Comparison of ENCODE assay signal across 11 cellular contexts in the genomic region with DNA sequence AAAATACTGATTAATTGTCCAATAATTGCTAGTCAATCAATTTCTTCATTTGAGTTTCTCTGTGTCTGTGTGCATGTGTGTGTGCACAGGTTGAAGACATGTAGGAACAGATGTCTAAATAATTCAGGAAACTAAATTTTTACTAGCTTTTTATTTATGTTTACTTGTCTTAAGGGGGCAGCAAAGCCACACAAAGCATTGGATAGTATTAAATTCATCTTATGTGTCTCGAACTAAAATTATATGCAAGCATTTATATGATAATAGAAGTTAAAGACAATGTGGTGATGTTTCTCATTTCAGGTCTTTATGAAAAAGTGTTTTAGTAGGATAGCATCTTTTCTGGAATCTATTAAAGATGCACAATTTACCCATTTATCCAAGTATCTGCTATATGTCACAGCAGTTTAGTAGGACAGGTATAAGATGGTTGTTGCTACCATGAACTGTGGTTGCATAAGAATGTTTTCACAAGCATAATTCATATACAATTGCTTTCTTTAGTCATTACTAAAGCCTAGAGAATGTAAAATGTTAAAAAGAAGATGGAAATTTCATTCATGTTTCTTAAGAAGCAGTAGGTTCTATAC.
DNase-seq lines count a peak whose midpoint lies in the region; TF ChIP-seq lines count a peak whose summit lies in the region.
"Had no signal": no experiment of that assay in that cellular context is flagged by ENCODE, and none has a peak within 500 bp of the region (broad histone marks: within the 10 kb centered on the region; RNA-seq: fewer than 3 reads in every experiment).

No MANE protein-coding gene starts in this region.

- H3K27me3 Mint-ChIP-seq in endothelial cell (ENCODE audit: unreplicated experiment) = no peaks in the 10 kb centered on the region

- no peak overlapping the region for H2AFZ ChIP-seq in smooth muscle cell (ENCODE audit: low read depth)

- H3K9me3 ChIP-seq in smooth muscle cell (replicated peaks; ENCODE audit: low read depth) (no peaks in the 10 kb centered on the region), tibial nerve (no peaks in the 10 kb centered on the region)
- H3K9me3 ChIP-seq: SJSA1 had no signal

- no peaks in the 10 kb centered on the region for H3K9me3 Mint-ChIP-seq in endothelial cell (ENCODE audit: unreplicated experiment)

- no peaks in the 10 kb centered on the region for H3K4me1 Mint-ChIP-seq in endothelial cell (ENCODE audit: unreplicated experiment)

- no peaks in the 10 kb centered on the region for H3K36me3 Mint-ChIP-seq in endothelial cell (ENCODE audit: low read depth, unreplicated experiment)

- no peak for TF ChIP-seq EP300 in tibial nerve (IDR thresholded peaks at IDR 0.05)

- H3K4me3 ChIP-seq in smooth muscle cell (no peak overlapping the region), tibial nerve (no peak overlapping the region)
- H3K4me3 ChIP-seq: SJSA1 had no signal

- H3F3A ChIP-seq in smooth muscle cell (ENCODE audit: low read depth) = no peaks in the 10 kb centered on the region

- peak; percentile 49 for TF ChIP-seq CTCF in smooth muscle cell (IDR thresholded peaks at IDR 0.05; ENCODE audit: borderline replicate concordance, insufficient read depth, poor library complexity, severe bottlenecking)
- TF ChIP-seq CTCF in tibial nerve (IDR thresholded peaks at IDR 0.05) = peak in 2 of 5 experiments; percentile 10 to 23
- TF ChIP-seq CTCF in endothelial cell (IDR thresholded peaks at IDR 0.05; ENCODE audit: unreplicated experiment) = no peak

- no peak overlapping the region for H3K9ac ChIP-seq in smooth muscle cell (ENCODE audit: low read depth)

- no peak overlapping the region for H3K27ac ChIP-seq in smooth muscle cell (ENCODE audit: low read depth)
- H3K27ac ChIP-seq in tibial nerve = no peak overlapping the region
- H3K27ac ChIP-seq: SJSA1 had no signal

- no peak overlapping the region for H3K27ac Mint-ChIP-seq in endothelial cell (ENCODE audit: unreplicated experiment)
- H3K27ac Mint-ChIP-seq: activated T-helper 2 cell treated with anti-CD3 and anti-CD28 coated beads, Interferon-gamma antibody, Interleukin-2, Interleukin-4, amounts not matched to agents 10 μg/mL and 5 μg/mL and 100 μg/mL, durations not matched to agents 14 hours and 24 hours and 36 hours had no signal

- DNase-seq in NCI-H2227 (lab: John Stamatoyannopoulos, UW; ENCODE audit: unreplicated experiment) = peak; percentile 0
- DNase-seq in NCI-H2227 treated with DMSO at 0.1 percent for 48 hours (lab: John Stamatoyannopoulos, UW) = no peak
- DNase-seq in OCI-M1 (lab: John Stamatoyannopoulos, UW) = peak; percentile 79
- peak; percentile 2 to 12 for DNase-seq in erythroblast (lab: John Stamatoyannopoulos, UW)
- DNase-seq in smooth muscle cell (lab: John Stamatoyannopoulos, UW; ENCODE audit: unreplicated experiment) = no peak
- DNase-seq in activated CD4-positive, alpha-beta T cell treated with anti-CD3 and anti-CD28 coated beads, Interleukin-2, amount 50 U/mL, for 1 hour = no peak
- no peak for DNase-seq in tibial nerve (ENCODE audit: low spot score in 2 of 2)
- DNase-seq in endothelial cell (ENCODE audit: low spot score) = no peak
- DNase-seq: stimulated activated CD4-positive, alpha-beta T cell treated with anti-CD3 and anti-CD28 coated beads, Interleukin-12 subunit alpha, Interleukin-12 subunit beta, amount 100 ng/mL, for 4 hours had no signal

- no peaks in the 10 kb centered on the region for H3K4me1 ChIP-seq in smooth muscle cell (ENCODE audit: low read depth)
- H3K4me1 ChIP-seq in tibial nerve = no peaks in the 10 kb centered on the region
- H3K4me1 ChIP-seq: SJSA1 had no signal

- no peak for TF ChIP-seq POLR2A in erythroblast (IDR thresholded peaks at IDR 0.05; ENCODE audit: low read length)
- no peak for TF ChIP-seq POLR2A in tibial nerve (IDR thresholded peaks at IDR 0.05)

- H3K79me2 ChIP-seq in smooth muscle cell (ENCODE audit: low read depth) = no peaks in the 10 kb centered on the region

- H3K4me2 ChIP-seq in smooth muscle cell = no peak overlapping the region

- H4K20me1 ChIP-seq in smooth muscle cell (ENCODE audit: low read depth) = no peaks in the 10 kb centered on the region

- WGBS in smooth muscle cell (ENCODE audit: low lambda C conversion rate) = 67% methylated on average over 1 of the region's 1 CpG
- WGBS in tibial nerve, 2 donors = 12 to 13% methylated on average over 1 of the region's 1 CpG

- H3K36me3 ChIP-seq in smooth muscle cell (ENCODE audit: low read depth) = no peaks in the 10 kb centered on the region
- H3K36me3 ChIP-seq in tibial nerve = no peaks in the 10 kb centered on the region
- H3K36me3 ChIP-seq: SJSA1 had no signal

- H3K4me3 Mint-ChIP-seq in endothelial cell (ENCODE audit: unreplicated experiment) = no peak overlapping the region

- H3K27me3 ChIP-seq in smooth muscle cell (ENCODE audit: low read depth) = no peaks in the 10 kb centered on the region
- no peaks in the 10 kb centered on the region for H3K27me3 ChIP-seq in tibial nerve
- H3K27me3 ChIP-seq: SJSA1 had no signal

Comparison
In these comparisons a context has a peak if more than half of its experiments do, and no peak if none do; other contexts are left out.
1. DNase-seq: peak in NCI-H2227 (single experiment), OCI-M1 (single experiment) and erythroblast (2 of 2); none in NCI-H2227 treated with DMSO at 0.1 percent for 48 hours (single experiment), smooth muscle cell (single experiment), activated CD4-positive, alpha-beta T cell treated with anti-CD3 and anti-CD28 coated beads, Interleukin-2, amount 50 U/mL, for 1 hour (single experiment), tibial nerve (0 of 2) and endothelial cell (single experiment).